Comparison of ENCODE assay signal across 14 cellular contexts in the genomic region with DNA sequence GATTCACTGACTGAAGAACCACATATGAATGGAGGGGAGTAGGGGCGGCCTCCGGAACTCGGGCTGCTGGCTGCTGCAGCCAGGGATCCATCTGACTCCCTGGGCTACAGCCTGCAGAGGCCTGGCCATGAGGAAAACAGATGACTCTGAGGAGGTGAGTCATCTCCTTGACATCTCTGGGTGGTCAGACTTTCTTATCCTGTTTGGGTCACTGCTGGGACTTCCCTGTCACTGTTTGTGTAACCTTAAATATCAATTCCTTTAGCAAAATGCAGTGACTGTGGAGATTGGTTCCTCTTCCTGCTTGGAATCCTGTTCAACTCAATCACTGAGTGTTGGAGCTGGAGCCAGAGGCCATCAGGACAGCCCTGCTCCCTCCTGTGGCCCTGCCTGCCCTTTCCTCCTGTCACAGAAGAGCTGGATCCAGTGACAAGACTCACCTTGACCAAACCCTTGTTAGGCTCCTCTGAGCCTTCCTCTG. TPM values are rescaled to one million over a fixed set of nuclear protein-coding genes. Genes with fewer than 3 reads are reported as not detected.
DNase-seq lines count a peak whose midpoint lies in the region; ATAC-seq, FAIRE-seq and TF ChIP-seq lines count a peak whose summit lies in the region.
"Not testable (repeated sequence)": the region's sequence is repeated elsewhere in the genome, so short reads cannot be mapped to it uniquely, and the experiment has no call there.
"Had no signal": no experiment of that assay in that cellular context is flagged by ENCODE, and none has a peak within 500 bp of the region (broad histone marks: within the 10 kb centered on the region; RNA-seq: fewer than 3 reads in every experiment).

No MANE protein-coding gene starts in this region.

- H3K4me2 ChIP-seq in A549, result peak overlapping the region; percentile 10; the same call in 1 of the 3 replicates

- not testable (repeated sequence) for TF ChIP-seq EP300 in A549 (IDR thresholded peaks at IDR 0.05); gastroesophageal sphincter (IDR thresholded peaks at IDR 0.05)

- CTCF ChIA-PET in A549 (lab: Yijun Ruan, JAX), result not testable (repeated sequence)

- WGBS in A549 (ENCODE audit: missing lambda C conversion rate), result 63% methylated on average over 3 of the region's 3 CpGs
- 65% methylated on average over 3 of the region's 3 CpGs for WGBS in HUES64
- 50 to 56% methylated on average over 3 of the region's 3 CpGs for WGBS in gastroesophageal sphincter (ENCODE audit: low coverage in 1 of 2), 2 donors

- intact Hi-C loops in left lung (cut with DNase I); sciatic nerve (cut with DNase I): not testable (repeated sequence)

- not testable (repeated sequence) for H3K36me3 ChIP-seq in HUES64 (ENCODE audit: insufficient read depth, low read length); gastroesophageal sphincter; left lung

- ATAC-seq in A549 (peak; percentile 63 to 81; a peak in 5 of 6 replicates), gastroesophageal sphincter (peak; percentile 55), left lung (peak; percentile 33), sciatic nerve (peak; percentile 79)

- peak overlapping the region; percentile 40 to 44; a peak in 1 of 6 replicates for H3K27ac ChIP-seq in A549
- peak overlapping the region; percentile 35; the same call in 1 of the 2 replicates for H3K27ac ChIP-seq in HUES64 (ENCODE audit: low read depth, low read length)
- not testable (repeated sequence) for H3K27ac ChIP-seq in gastroesophageal sphincter, left lung

- not testable (repeated sequence) for DNase-seq in A549 (ENCODE audit: low read depth in 1 of 2, low spot score in 1 of 2); left lung; sciatic nerve (ENCODE audit: low spot score)
- peak; percentile 56 for DNase-seq in GM03348 (ENCODE audit: low spot score)
- DNase-seq in SW480 (ENCODE audit: low spot score), result peak; percentile 44
- peak; percentile 59 for DNase-seq in dermis blood vessel endothelial cell

- H3K4me3 ChIP-seq in A549; HUES64 (ENCODE audit: low read length); gastroesophageal sphincter; left lung: not testable (repeated sequence)

- not testable (repeated sequence) for TF ChIP-seq CTCF in A549 (IDR thresholded peaks at IDR 0.05); gastroesophageal sphincter (IDR thresholded peaks at IDR 0.05); left lung (IDR thresholded peaks at IDR 0.05)

- H3K4me1 ChIP-seq in A549, result peaks cover 20% of the 10 kb centered on the region
- H3K4me1 ChIP-seq in HUES64 (ENCODE audit: insufficient read depth, low read length); gastroesophageal sphincter; left lung: not testable (repeated sequence)

- TF ChIP-seq RAD21 in A549 (conservative IDR thresholded peaks at IDR 0.05 in 1 of 2, IDR thresholded peaks at IDR 0.05 in 1 of 2), result not testable (repeated sequence)

- not testable (repeated sequence) for TF ChIP-seq POLR2A in A549 (IDR thresholded peaks at IDR 0.05; ENCODE audit: low read length); gastroesophageal sphincter (IDR thresholded peaks at IDR 0.05)

- H3K9me3 ChIP-seq in A549; HUES64 (ENCODE audit: insufficient read depth, low read depth, low read length); gastroesophageal sphincter; left lung: not testable (repeated sequence)

- POLR2A ChIA-PET in A549 (lab: Yijun Ruan, JAX), result not testable (repeated sequence)

- not testable (repeated sequence) for H3K9ac ChIP-seq in HUES64 (ENCODE audit: low read depth, low read length)

- peaks cover 80% of the 10 kb centered on the region for H3K27me3 ChIP-seq in HUES64 (ENCODE audit: insufficient read depth, low read length)
- not testable (repeated sequence) for H3K27me3 ChIP-seq in gastroesophageal sphincter, left lung

- FAIRE-seq in A549 (lab: Jason Lieb, UNC), result not testable (repeated sequence)

TF ChIP-seq in A549, 52 proteins besides CTCF, POLR2A, EP300 and RAD21:
- TF ChIP-seq FOSL2 (IDR thresholded peaks at IDR 0.05), result not testable (repeated sequence)
- TF ChIP-seq FOSL2 (CRISPR knock-in tag; IDR thresholded peaks at IDR 0.05), result peak; percentile 48; the same call in 1 of the 2 replicates

RNA-seq across cellular contexts. Expression of a gene that starts 4.4 kb away (rescaled TPM):
- polyA plus RNA-seq in A549 (2011; rRNA removed), result 2.1 TPM in 2 replicates
- polyA plus RNA-seq in A549 (2012; cell fraction: cytosol; rRNA removed), result 0.21 TPM in 2 replicates
- polyA plus RNA-seq in A549 (2012; cell fraction: nucleus; rRNA removed), result 0.40 and 0.71 TPM in 2 replicates
- polyA plus RNA-seq in A549 (2017; fragmentation: RNase III; extraction: RNeasy Plus Mini Kit Qiagen cat#74134 plus additional on column Dnase treatment), result 0.28 to 0.63 TPM (median 0.44 TPM) in 3 replicates
- 1.1 and 1.5 TPM in 2 replicates for polyA minus RNA-seq in A549 (2011; rRNA and poly(A)+ RNA removed)
- 47.2 TPM for polyA plus RNA-seq in HUES64 (2013, experiment 1 of 2)
- 107 TPM for polyA plus RNA-seq in HUES64 (2013, experiment 2 of 2)
- total RNA-seq in dermis blood vessel endothelial cell, result 0.19 TPM in 1 of 2 replicates, not detected in the other
- not detected for total RNA-seq in gastroesophageal sphincter
- total RNA-seq in left lung, result not detected
- 2.5 TPM for total RNA-seq in sciatic nerve
- total RNA-seq: activated CD4-positive, alpha-beta T cell treated with anti-CD3 and anti-CD28 coated beads, Interleukin-2, amount 10 ng/mL, durations not matched to agents 24 days and 14 days; activated naive CD4-positive, alpha-beta T cell treated with anti-CD3 and anti-CD28 coated beads for 36 hours; activated T-cell treated with anti-CD3 and anti-CD28 coated beads, Interleukin-2, amount 50 U/mL, for 72 hours; OCI-LY7; T-helper 17 cell had no signal
- polyA plus RNA-seq: IgD-negative memory B cell had no signal
